ENCODE assay signal across 15 cellular contexts in genomic region chr18:21315741-21316187, GRCh38.
A peak's percentile ranks its signal among the peaks of the same experiment; 100 is the strongest.
DNase-seq lines count a peak whose midpoint lies in the region; ATAC-seq and TF ChIP-seq lines count a peak whose summit lies in the region.
"Had no signal": no experiment of that assay in that cellular context is flagged by ENCODE, and none has a peak within 500 bp of the region (broad histone marks: within the 10 kb centered on the region; RNA-seq: fewer than 3 reads in every experiment).

No MANE protein-coding gene starts in this region.

- H3K36me3 Mint-ChIP-seq in progenitor cell of endocrine pancreas (ENCODE audit: insufficient read depth): no peaks in the 10 kb centered on the region
- H3K36me3 Mint-ChIP-seq: IgD-negative memory B cell had no signal

- H3K36me3 ChIP-seq in hepatocyte (replicated peaks; ENCODE audit: insufficient read depth, low read depth): no peaks in the 10 kb centered on the region
- H3K36me3 ChIP-seq in aorta (ENCODE audit: control insufficient read depth in 1 of 2, insufficient read depth in 2 of 2, low read length in 1 of 2): no peaks in the 10 kb centered on the region

- peaks cover 12% of the 10 kb centered on the region for H3K4me1 Mint-ChIP-seq in progenitor cell of endocrine pancreas (ENCODE audit: low read depth)
- H3K4me1 Mint-ChIP-seq: IgD-negative memory B cell had no signal

- in situ Hi-C loops in G401 (cut with HindIII; ENCODE audit: low sequenced_read_pairs): no loop called here

- H3K27ac ChIP-seq in hepatocyte (peak overlapping the region; percentile 23), aorta (ENCODE audit: low read depth in 1 of 2, low read length in 2 of 2) (no peak overlapping the region)
- H3K27ac ChIP-seq: psoas muscle had no signal

- peak overlapping the region; percentile 67 for H3K27ac Mint-ChIP-seq in progenitor cell of endocrine pancreas
- H3K27ac Mint-ChIP-seq: IgD-negative memory B cell had no signal

- TF ChIP-seq CTCF in hepatocyte (IDR thresholded peaks at IDR 0.05; ENCODE audit: poor library complexity) (no peak), progenitor cell of endocrine pancreas (IDR thresholded peaks at IDR 0.05; ENCODE audit: unreplicated experiment) (no peak)

- no peaks in the 10 kb centered on the region for H3K79me2 ChIP-seq in hepatocyte

- no peaks in the 10 kb centered on the region for H3K9me3 ChIP-seq in hepatocyte (ENCODE audit: low read depth)
- no peaks in the 10 kb centered on the region for H3K9me3 ChIP-seq in aorta (ENCODE audit: control insufficient read depth, low read length)
- H3K9me3 ChIP-seq: psoas muscle had no signal

- H4K20me1 ChIP-seq in hepatocyte (ENCODE audit: insufficient read depth, poor library complexity, severe bottlenecking): no peaks in the 10 kb centered on the region

- H3K4me3 ChIP-seq in hepatocyte (no peak overlapping the region), aorta (ENCODE audit: low read length in 2 of 2) (no peak overlapping the region)
- H3K4me3 ChIP-seq: psoas muscle had no signal

- no peaks in the 10 kb centered on the region for H3K27me3 Mint-ChIP-seq in progenitor cell of endocrine pancreas

- DNase-seq in G401 (ENCODE audit: low spot score): peak; percentile 9
- DNase-seq in NCI-H69 (lab: John Stamatoyannopoulos, UW): peak; percentile 25
- DNase-seq in hepatocyte (ENCODE audit: low spot score): peak; percentile 30
- no peak for DNase-seq in progenitor cell of endocrine pancreas (ENCODE audit: low spot score, unreplicated experiment)
- DNase-seq in aorta: no peak
- DNase-seq in activated CD4-positive, CD25-positive, alpha-beta regulatory T cell treated with anti-CD3 and anti-CD28 coated beads, Interleukin-2, amount 50 U/mL, for 72 hours: no peak
- DNase-seq in stimulated activated CD8-positive, alpha-beta memory T cell treated with anti-CD3 and anti-CD28 coated beads, Interleukin-4, amount 100 ng/mL, for 48 hours: no peak
- DNase-seq: activated CD8-positive, alpha-beta memory T cell treated with anti-CD3 and anti-CD28 coated beads for 24 hours; DMS53; effector CD4-positive, alpha-beta T cell; NCI-H1092 treated with DMSO at 0.1 percent for 48 hours; NCI-H345; psoas muscle had no signal

- WGBS in hepatocyte (ENCODE audit: low lambda C conversion rate, missing lambda C conversion rate): 30% methylated on average over 9 of the region's 9 CpGs
- WGBS in aorta, 2 donors: 42 to 51% methylated on average over 9 of the region's 9 CpGs

- H3K4me1 ChIP-seq in hepatocyte (ENCODE audit: insufficient read depth) (peaks cover 5% of the 10 kb centered on the region), aorta (ENCODE audit: control insufficient read depth in 1 of 2, insufficient read depth in 2 of 2, low read length in 2 of 2) (no peaks in the 10 kb centered on the region)
- H3K4me1 ChIP-seq: psoas muscle had no signal

- intact Hi-C loops in aorta (cut with DNase I): no loop called here

- H3K9me3 Mint-ChIP-seq in progenitor cell of endocrine pancreas (ENCODE audit: low read depth): peaks cover 3% of the 10 kb centered on the region

- H3K27me3 ChIP-seq in hepatocyte: no peaks in the 10 kb centered on the region
- no peaks in the 10 kb centered on the region for H3K27me3 ChIP-seq in aorta (ENCODE audit: control insufficient read depth in 1 of 2, insufficient read depth in 2 of 2, low read length in 1 of 2)

- ATAC-seq in aorta (ENCODE audit: low FRiP score): no peak
- ATAC-seq in GM18502 (IDR thresholded peaks at IDR 0.05; ENCODE audit: poor library complexity, unreplicated experiment): no peak

- H3K4me2 ChIP-seq in hepatocyte: peak overlapping the region; percentile 25

- no peaks in the 10 kb centered on the region for H3K9me2 ChIP-seq in hepatocyte (replicated peaks; ENCODE audit: insufficient read depth)

- no peak overlapping the region for H3K4me3 Mint-ChIP-seq in progenitor cell of endocrine pancreas (ENCODE audit: low read depth)
- H3K4me3 Mint-ChIP-seq: IgD-negative memory B cell had no signal

- H2AFZ ChIP-seq in hepatocyte: peak overlapping the region; percentile 3

Comparison
In these comparisons a context has a peak if more than half of its experiments do, and no peak if none do; other contexts are left out.
1. DNase-seq: peak in G401 (single experiment), NCI-H69 (single experiment) and hepatocyte (single experiment); none in progenitor cell of endocrine pancreas (single experiment), aorta (0 of 2), activated CD4-positive, CD25-positive, alpha-beta regulatory T cell treated with anti-CD3 and anti-CD28 coated beads, Interleukin-2, amount 50 U/mL, for 72 hours (single experiment) and stimulated activated CD8-positive, alpha-beta memory T cell treated with anti-CD3 and anti-CD28 coated beads, Interleukin-4, amount 100 ng/mL, for 48 hours (single experiment).